ENCODE assay signal across 12 cellular contexts in the genomic region with DNA sequence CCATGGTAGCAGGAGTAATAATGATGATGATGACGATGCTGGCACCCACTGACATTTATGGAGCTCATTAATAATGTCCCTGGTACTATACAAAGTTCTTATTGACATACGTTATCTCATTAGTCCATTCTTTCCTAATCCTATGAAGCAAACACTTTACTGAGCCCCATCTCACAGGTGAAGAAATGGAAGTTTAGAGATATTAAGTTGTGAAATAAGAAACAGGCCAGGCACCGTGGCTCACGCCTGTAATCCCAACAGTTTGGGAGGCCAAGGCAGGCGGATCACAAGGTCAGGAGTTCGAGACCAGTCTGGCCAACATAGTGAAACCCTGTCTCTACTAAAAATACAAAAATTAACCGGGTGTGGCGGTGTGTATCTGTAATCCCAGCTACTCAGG. TPM values are rescaled to one million over a fixed set of nuclear protein-coding genes. Genes with fewer than 3 reads are reported as not detected.
DNase-seq lines count a peak whose midpoint lies in the region; ATAC-seq, FAIRE-seq and TF ChIP-seq lines count a peak whose summit lies in the region.
"Not testable (repeated sequence)": the region's sequence is repeated elsewhere in the genome, so short reads cannot be mapped to it uniquely, and the experiment has no call there.
"Had no signal": no experiment of that assay in that cellular context is flagged by ENCODE, and none has a peak within 500 bp of the region (broad histone marks: within the 10 kb centered on the region; RNA-seq: fewer than 3 reads in every experiment).

No MANE protein-coding gene starts in this region.

- H3K4me1 ChIP-seq in KMS-11 (ENCODE audit: low read depth, poor library complexity, severe bottlenecking): peaks cover 14% of the 10 kb centered on the region
- not testable (repeated sequence) for H3K4me1 ChIP-seq in hepatocyte (ENCODE audit: insufficient read depth); small intestine (ENCODE audit: control insufficient read depth in 2 of 2, insufficient read depth in 1 of 2, low read depth in 1 of 2, low read length in 1 of 2); upper lobe of left lung

- not testable (repeated sequence) for H3K4me3 ChIP-seq in KMS-11 (IDR thresholded peaks at IDR 0.05; ENCODE audit: insufficient read depth, low read depth, low read length); hepatocyte; small intestine (ENCODE audit: low read depth in 1 of 2, low read length in 2 of 2); upper lobe of left lung

- ATAC-seq in WTC11; upper lobe of left lung (ENCODE audit: low FRiP score in 2 of 2): not testable (repeated sequence)

- WGBS in hepatocyte (ENCODE audit: low lambda C conversion rate, missing lambda C conversion rate): 75% methylated on average over 7 of the region's 8 CpGs
- 18 to 55% (median 54%) methylated on average over 5 to 8 of the region's 8 CpGs for WGBS in small intestine, 3 donors
- WGBS in upper lobe of left lung, 2 donors: 79 to 87% methylated on average over 8 of the region's 8 CpGs

- intact Hi-C loops in Calu3 (cut with micrococcal nuclease; ENCODE audit: unreplicated experiment): not testable (repeated sequence)

- H3K27me3 ChIP-seq in KMS-11 (ENCODE audit: insufficient read depth, low read depth); hepatocyte; small intestine (ENCODE audit: control insufficient read depth in 2 of 2, insufficient read depth in 2 of 2, low read length in 2 of 2); upper lobe of left lung: not testable (repeated sequence)

- not testable (repeated sequence) for TF ChIP-seq POLR2A in upper lobe of left lung (IDR thresholded peaks at IDR 0.05)

- peak overlapping the region; percentile 40 for H3K4me3 Mint-ChIP-seq in Calu3 (ENCODE audit: low read depth, unreplicated experiment)
- H3K4me3 Mint-ChIP-seq in WTC11; chondrocyte (ENCODE audit: unreplicated experiment): not testable (repeated sequence)
- peak overlapping the region; percentile 61 for H3K4me3 Mint-ChIP-seq in nephron progenitor cell

- not testable (repeated sequence) for BruUV-seq in Calu3 (replicated peaks; lab: Mats Ljungman, UMichigan)

- POLR2A ChIA-PET in WTC11 (lab: Charles Lee): not testable (repeated sequence)

- peaks cover 13% of the 10 kb centered on the region for H3K36me3 Mint-ChIP-seq in Calu3 (ENCODE audit: insufficient read depth, unreplicated experiment)
- not testable (repeated sequence) for H3K36me3 Mint-ChIP-seq in WTC11; chondrocyte (ENCODE audit: low read depth); nephron progenitor cell (ENCODE audit: low read depth)

- peaks cover 13% of the 10 kb centered on the region for H3K4me1 Mint-ChIP-seq in Calu3 (ENCODE audit: low read depth, unreplicated experiment)
- H3K4me1 Mint-ChIP-seq in WTC11: peaks cover 12% of the 10 kb centered on the region
- H3K4me1 Mint-ChIP-seq in chondrocyte (ENCODE audit: low read depth): peaks cover 20% of the 10 kb centered on the region
- H3K4me1 Mint-ChIP-seq in nephron progenitor cell: peaks cover 14% of the 10 kb centered on the region

- FAIRE-seq in small intestine (lab: Jason Lieb, UNC): not testable (repeated sequence)

- H3K9me2 ChIP-seq in hepatocyte (replicated peaks; ENCODE audit: insufficient read depth): not testable (repeated sequence)

- not testable (repeated sequence) for TF ChIP-seq CTCF in Calu3 (IDR thresholded peaks at IDR 0.05; ENCODE audit: unreplicated experiment); KMS-11 (conservative IDR thresholded peaks at IDR 0.05; ENCODE audit: low read depth, low read length); WTC11 (IDR thresholded peaks at IDR 0.05); chondrocyte (IDR thresholded peaks at IDR 0.05); hepatocyte (IDR thresholded peaks at IDR 0.05; ENCODE audit: poor library complexity); nephron progenitor cell (IDR thresholded peaks at IDR 0.05); upper lobe of left lung (IDR thresholded peaks at IDR 0.05)

- not testable (repeated sequence) for H3K9me3 Mint-ChIP-seq in Calu3 (ENCODE audit: low read depth, unreplicated experiment); WTC11; chondrocyte (ENCODE audit: low read depth); nephron progenitor cell

- H2AFZ ChIP-seq in KMS-11 (ENCODE audit: low read depth); hepatocyte: not testable (repeated sequence)

- H4K20me1 ChIP-seq in KMS-11 (ENCODE audit: insufficient read depth); hepatocyte (ENCODE audit: insufficient read depth, poor library complexity, severe bottlenecking): not testable (repeated sequence)

- H3K27me3 Mint-ChIP-seq in Calu3 (ENCODE audit: unreplicated experiment); WTC11 (ENCODE audit: low read depth); chondrocyte (ENCODE audit: low read depth); nephron progenitor cell (ENCODE audit: low read depth, poor library complexity): not testable (repeated sequence)

- H3K4me2 ChIP-seq in KMS-11 (peak overlapping the region; percentile 62; the same call in 1 of the 2 replicates), hepatocyte (peak overlapping the region; percentile 59)

- H3K9ac ChIP-seq in KMS-11: not testable (repeated sequence)

- not testable (repeated sequence) for TF ChIP-seq EP300 in upper lobe of left lung (IDR thresholded peaks at IDR 0.05)

- not testable (repeated sequence) for H3K9me3 ChIP-seq in hepatocyte (ENCODE audit: low read depth); small intestine (ENCODE audit: control insufficient read depth, low read depth); upper lobe of left lung

- not testable (repeated sequence) for DNase-seq in Calu3; WTC11 (ENCODE audit: low spot score); chondrocyte (ENCODE audit: low spot score); hepatocyte (ENCODE audit: low spot score); nephron progenitor cell; upper lobe of left lung
- DNase-seq in small intestine: peak; percentile 66

- H3K27ac Mint-ChIP-seq in Calu3 (ENCODE audit: unreplicated experiment) (peak overlapping the region; percentile 99), WTC11 (peak overlapping the region; percentile 48; the same call in 1 of the 2 replicates), chondrocyte (ENCODE audit: unreplicated experiment) (peak overlapping the region; percentile 64), nephron progenitor cell (peak overlapping the region; percentile 99)

- not testable (repeated sequence) for H3K27ac ChIP-seq in KMS-11; small intestine (ENCODE audit: low read depth in 1 of 2, low read length in 1 of 2)
- H3K27ac ChIP-seq in hepatocyte (peak overlapping the region; percentile 94), upper lobe of left lung (peak overlapping the region in 3 of 4 donors; percentile 11 to 59 (median 35))

- H3K79me2 ChIP-seq in KMS-11 (ENCODE audit: insufficient read depth, low read depth); hepatocyte: not testable (repeated sequence)

- CTCF ChIA-PET in Calu3 (lab: Charles Lee); WTC11 (lab: Charles Lee): not testable (repeated sequence)

- H3K36me3 ChIP-seq in KMS-11 (ENCODE audit: insufficient read depth); hepatocyte (replicated peaks; ENCODE audit: insufficient read depth, low read depth); small intestine (ENCODE audit: control insufficient read depth in 2 of 2, insufficient read depth in 2 of 2, low read length in 2 of 2); upper lobe of left lung: not testable (repeated sequence)

RNA-seq across cellular contexts. Expression of a gene that starts 24.1 kb away (rescaled TPM):
- total RNA-seq in Calu3 (2022) (0.50 and 0.54 TPM in 2 replicates), WTC11 (2021) (not detected in 3 replicates), chondrocyte (not detected in 3 replicates), hepatocyte (0.20 TPM in 1 of 2 replicates, not detected in the other), upper lobe of left lung (1 to 10 TPM in 1 of 6 donors, under 1 TPM in 3, not detected in 2; 0.15 to 2.7 (median 0.47) TPM)
- polyA plus RNA-seq in hepatocyte (not detected in 2 replicates), small intestine (under 1 TPM in 2 of 3 donors, not detected in 1; 0.16 to 0.22 TPM)
- total RNA-seq: CD4-positive, alpha-beta memory T cell; H9; IMR-90 had no signal
- polyA plus RNA-seq: CD4-positive, alpha-beta memory T cell; GM23248; IMR-90 had no signal

RNA-seq across cellular contexts. Expression of a gene that starts 37.6 kb away (rescaled TPM):
- total RNA-seq in Calu3 (2022) (2.3 and 3.2 TPM in 2 replicates), WTC11 (2021) (9.9 to 11.9 TPM (median 10.7 TPM) in 3 replicates), chondrocyte (6.9 to 7.5 TPM (median 7.0 TPM) in 3 replicates), hepatocyte (7.5 and 7.9 TPM in 2 replicates), upper lobe of left lung (1 to 10 TPM; 1.2 to 4.6 (median 3.2) TPM)
- polyA plus RNA-seq in hepatocyte (6.5 and 8.1 TPM in 2 replicates), small intestine (1 to 10 TPM in 1 of 3 donors, not detected in 2; 1.1 TPM)

Comparison
In these comparisons a context has a peak if more than half of its experiments do, and no peak if none do; other contexts are left out.
1. H3K27ac Mint-ChIP-seq: peak in every context shown above with its lines; median percentile 99 in Calu3; 99 in nephron progenitor cell; 64 in chondrocyte; 48 in WTC11.